ENCODE assay signal across 12 cellular contexts in the genomic region with DNA sequence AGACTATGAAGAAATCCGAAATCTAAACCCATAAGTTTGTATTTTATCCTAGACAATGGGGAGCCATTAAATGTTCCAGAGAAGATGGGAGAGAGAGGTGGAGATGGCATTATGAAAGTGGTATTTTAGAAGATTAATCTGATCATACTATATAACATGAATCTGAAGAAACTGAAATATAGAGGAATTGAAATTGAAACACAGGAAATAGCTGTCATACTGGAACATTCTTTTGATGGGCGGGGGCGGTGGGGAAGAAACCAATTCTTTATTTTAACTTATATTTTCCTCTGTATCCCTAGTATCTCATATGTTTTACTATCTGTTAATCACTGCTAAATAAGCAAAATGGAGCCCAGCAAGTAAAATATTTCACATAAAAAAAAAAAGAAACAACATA. TPM values are rescaled to one million over a fixed set of nuclear protein-coding genes. Genes with fewer than 3 reads are reported as not detected.
DNase-seq lines count a peak whose midpoint lies in the region; ATAC-seq, FAIRE-seq and TF ChIP-seq lines count a peak whose summit lies in the region.
"Had no signal": no experiment of that assay in that cellular context is flagged by ENCODE, and none has a peak within 500 bp of the region (broad histone marks: within the 10 kb centered on the region; RNA-seq: fewer than 3 reads in every experiment).

No MANE protein-coding gene starts in this region.

- FAIRE-seq in HepG2 (lab: Jason Lieb, UNC) = no peak

- H3K4me1 ChIP-seq in mammary epithelial cell (ENCODE audit: insufficient read depth, low read length) (no peaks in the 10 kb centered on the region), HepG2 (ENCODE audit: insufficient read depth, low read length) (peaks cover 6% of the 10 kb centered on the region; the same call in 1 of the 2 replicates)

- BruUV-seq in mammary epithelial cell (replicated peaks; lab: Mats Ljungman, UMichigan) (no TSS peak), HepG2 (replicated peaks; lab: Mats Ljungman, UMichigan) (no TSS peak)

- POLR2A ChIA-PET in RWPE1 (lab: Yijun Ruan, JAX; ENCODE audit: low non-redundant PET) = no interaction called here
- POLR2A ChIA-PET in HepG2 (lab: Yijun Ruan, JAX) = no interaction called here

- peak overlapping the region; percentile 61 for H3K4me3 Mint-ChIP-seq in stimulated activated memory B cell treated with anti-CD40 and anti-IgM and Interleukin-4, amounts not matched to agents 10 μg/mL and 1 μg/mL and 100 μg/mL, for 72 hours

- H3K27me3 ChIP-seq in mammary epithelial cell (ENCODE audit: insufficient read depth, low read length) (no peaks in the 10 kb centered on the region), HepG2 (ENCODE audit: control insufficient read depth in 1 of 2, insufficient read depth in 2 of 2, low read length in 2 of 2) (no peaks in the 10 kb centered on the region)
- H3K27me3 ChIP-seq: right atrium auricular region had no signal

- DNase-seq in activated CD4-positive, CD25-positive, alpha-beta regulatory T cell (lab: John Stamatoyannopoulos, UW) = no peak
- DNase-seq in RWPE1 (ENCODE audit: low spot score) (no peak), mammary epithelial cell (no peak), HepG2 (ENCODE audit: low spot score) (no peak), cortex of kidney (lab: John Stamatoyannopoulos, UW) (no peak)
- DNase-seq: 8988T, left ventricle myocardium superior, NCI-H2107 had no signal

- no peak for TF ChIP-seq EP300 in HepG2 (IDR thresholded peaks at IDR 0.05; ENCODE audit: low read depth in 2 of 2, low read length in 2 of 2)
- TF ChIP-seq EP300 in HepG2 (CRISPR knock-in tag; IDR thresholded peaks at IDR 0.05; ENCODE audit: borderline replicate concordance) = no peak

- peak overlapping the region; percentile 5 for H3K4me2 ChIP-seq in mammary epithelial cell (ENCODE audit: insufficient read depth, low read depth, low read length)
- no peak overlapping the region for H3K4me2 ChIP-seq in HepG2 (ENCODE audit: low read depth, low read length)

- dilution Hi-C loops in mammary epithelial cell (cut with HindIII; ENCODE audit: low sequenced_read_pairs) = no loop called here

- no peaks in the 10 kb centered on the region for H3K9me3 Mint-ChIP-seq in stimulated activated memory B cell treated with anti-CD40 and anti-IgM and Interleukin-4, amounts not matched to agents 10 μg/mL and 1 μg/mL and 100 μg/mL, for 72 hours

- H4K20me1 ChIP-seq in mammary epithelial cell (ENCODE audit: insufficient read depth, low read length) (no peaks in the 10 kb centered on the region), HepG2 (ENCODE audit: insufficient read depth, low read length) (no peaks in the 10 kb centered on the region)

- no peak for TF ChIP-seq CTCF in RWPE1 (conservative IDR thresholded peaks at IDR 0.05; ENCODE audit: low read depth)
- TF ChIP-seq CTCF in mammary epithelial cell (conservative IDR thresholded peaks at IDR 0.05 in 1 of 2, IDR thresholded peaks at IDR 0.05 in 1 of 2; ENCODE audit: extremely low read depth in 1 of 2, insufficient read depth in 1 of 2, low read depth in 1 of 2, low read length in 2 of 2) = no peak
- no peak for TF ChIP-seq CTCF in HepG2 (CRISPR knock-in tag; IDR thresholded peaks at IDR 0.05)

- no peak for TF ChIP-seq RAD21 in HepG2 (CRISPR knock-in tag; IDR thresholded peaks at IDR 0.05)

- 97% methylated on average over 3 of the region's 3 CpGs for WGBS in mammary epithelial cell (ENCODE audit: low coverage, missing lambda C conversion rate)
- WGBS in HepG2 (ENCODE audit: low lambda C conversion rate) = 97% methylated on average over 3 of the region's 3 CpGs

- in situ Hi-C loops in mammary epithelial cell (cut with MboI; ENCODE audit: low sequenced_read_pairs in 2 of 2) = no loop called here
- in situ Hi-C loops in HepG2 (cut with HindIII; ENCODE audit: extremely low pct_ligation_motif_present, low pct_unique_long_range_greater_than_20kb) = no loop called here

- ATAC-seq in activated CD4-positive, CD25-positive, alpha-beta regulatory T cell treated with anti-CD3 and anti-CD28 coated beads, Interleukin-2, amount 50 U/mL, for 24 hours = peak; percentile 43 to 50
- ATAC-seq in stimulated activated memory B cell treated with anti-CD40 and anti-IgM and Interleukin-4, amounts not matched to agents 10 μg/mL and 1 μg/mL and 100 μg/mL, for 72 hours = peak; percentile 59
- no peak for ATAC-seq in HepG2
- no peak for ATAC-seq in GM19035 (IDR thresholded peaks at IDR 0.05; ENCODE audit: unreplicated experiment)
- ATAC-seq: left ventricle myocardium superior had no signal

- intact Hi-C loops in mammary epithelial cell (cut with micrococcal nuclease) (no loop called here), HepG2 (cut with micrococcal nuclease; ENCODE audit: unreplicated experiment) (no loop called here)

- H3K4me3 ChIP-seq in mammary epithelial cell (replicated peaks in 1 of 3; ENCODE audit: insufficient read depth in 1 of 3, low read depth in 2 of 3, low read length in 3 of 3) (no peak overlapping the region), HepG2 (replicated peaks in 1 of 3; ENCODE audit: insufficient read depth in 1 of 3, low read depth in 2 of 3, low read length in 3 of 3) (no peak overlapping the region)
- H3K4me3 ChIP-seq: right atrium auricular region had no signal

- no peaks in the 10 kb centered on the region for H3K27me3 Mint-ChIP-seq in stimulated activated memory B cell treated with anti-CD40 and anti-IgM and Interleukin-4, amounts not matched to agents 10 μg/mL and 1 μg/mL and 100 μg/mL, for 72 hours

- H3K27ac ChIP-seq in RWPE1 = peak overlapping the region; percentile 69
- H3K27ac ChIP-seq in mammary epithelial cell (ENCODE audit: insufficient read depth, low read depth, low read length) = no peak overlapping the region
- H3K27ac ChIP-seq in HepG2 (ENCODE audit: extremely low read length, insufficient read depth, low read length) = no peak overlapping the region
- H3K27ac ChIP-seq: right atrium auricular region had no signal

- H3K9ac ChIP-seq in mammary epithelial cell (ENCODE audit: insufficient read depth, low read length) = no peak overlapping the region
- H3K9ac ChIP-seq in HepG2 (ENCODE audit: insufficient read depth, low read depth, low read length) = no peak overlapping the region

- TF ChIP-seq POLR2A in HepG2 (IDR thresholded peaks at IDR 0.05; ENCODE audit: insufficient read depth in 1 of 2, low read depth in 2 of 2, low read length in 2 of 2) = no peak

- H3K27ac Mint-ChIP-seq in stimulated activated memory B cell treated with anti-CD40 and anti-IgM and Interleukin-4, amounts not matched to agents 10 μg/mL and 1 μg/mL and 100 μg/mL, for 72 hours = peak overlapping the region; percentile 90

- H3K79me2 ChIP-seq in mammary epithelial cell (ENCODE audit: insufficient read depth, low read length) (no peaks in the 10 kb centered on the region), HepG2 (ENCODE audit: insufficient read depth, low read length) (no peaks in the 10 kb centered on the region)

- peaks cover 80% of the 10 kb centered on the region for H3K4me1 Mint-ChIP-seq in stimulated activated memory B cell treated with anti-CD40 and anti-IgM and Interleukin-4, amounts not matched to agents 10 μg/mL and 1 μg/mL and 100 μg/mL, for 72 hours

- no peaks in the 10 kb centered on the region for H3K36me3 Mint-ChIP-seq in stimulated activated memory B cell treated with anti-CD40 and anti-IgM and Interleukin-4, amounts not matched to agents 10 μg/mL and 1 μg/mL and 100 μg/mL, for 72 hours

- H3K36me3 ChIP-seq in mammary epithelial cell (ENCODE audit: insufficient read depth, low read length) (no peaks in the 10 kb centered on the region), HepG2 (replicated peaks in 1 of 2; ENCODE audit: control insufficient read depth in 1 of 2, insufficient read depth in 2 of 2, low read length in 2 of 2) (no peaks in the 10 kb centered on the region; a peak in 1 of 5 replicates)
- H3K36me3 ChIP-seq: right atrium auricular region had no signal

- CTCF ChIA-PET in RWPE1 (lab: Yijun Ruan, JAX) = interaction anchor here (0.5 to 0.6 kb wide), 3 partner anchors 8 to 404 kb away, joined by 4 to 5 read pairs (median 4); no protein-coding TSS in a partner anchor
- CTCF ChIA-PET in mammary epithelial cell (lab: Charles Lee; ENCODE audit: low non-redundant PET) = no interaction called here
- CTCF ChIA-PET in HepG2 (lab: Yijun Ruan, JAX; ENCODE audit: low intra/inter-chr PET ratio, low total read pairs) = no interaction called here

- H3K9me3 ChIP-seq in mammary epithelial cell (replicated peaks; ENCODE audit: insufficient read depth, low read length) (no peaks in the 10 kb centered on the region), HepG2 (ENCODE audit: low read length) (no peaks in the 10 kb centered on the region)
- H3K9me3 ChIP-seq: right atrium auricular region had no signal

- H2AFZ ChIP-seq in mammary epithelial cell (ENCODE audit: low read depth, low read length) (peak overlapping the region; percentile 9), HepG2 (ENCODE audit: low read length) (no peak overlapping the region)

TF ChIP-seq in HepG2, 621 proteins besides CTCF, POLR2A, EP300 and RAD21 (continues in another document):
- no peak for TF ChIP-seq YY1 (IDR thresholded peaks at IDR 0.05; ENCODE audit: insufficient read depth, insufficient replicate concordance, low read depth, low read length)

RNA-seq across cellular contexts. Expression of a gene that starts 27.0 kb away (rescaled TPM):
- total RNA-seq in mammary epithelial cell = 10 to 100 TPM in 1 of 2 donors, 1 to 10 TPM in 1; 4.6 to 17.0 TPM
- polyA plus RNA-seq in mammary epithelial cell = 4.0 TPM
- 18.6 TPM for polyA minus RNA-seq in mammary epithelial cell
- 32.4 and 42.4 TPM in 2 replicates for total RNA-seq in HepG2 (2016; rRNA removed; fragmentation: Illumina TruSeq; extraction: Trizol)
- 21.8 and 24.1 TPM in 2 replicates for total RNA-seq in HepG2 (2016; cell fraction: cytosol; rRNA removed; fragmentation: Illumina TruSeq; extraction: Trizol; ENCODE audit: low read depth)
- 31.8 and 34.4 TPM in 2 replicates for total RNA-seq in HepG2 (2016; cell fraction: insoluble cytoplasmic fraction; rRNA removed; fragmentation: Illumina TruSeq; extraction: Trizol)
- total RNA-seq in HepG2 (2016; cell fraction: membrane; rRNA removed; fragmentation: Illumina TruSeq; extraction: Trizol) = 34.0 and 40.7 TPM in 2 replicates
- total RNA-seq in HepG2 (2016; cell fraction: nucleus; rRNA removed; fragmentation: Illumina TruSeq; extraction: Trizol) = 56.5 and 60.0 TPM in 2 replicates
- polyA plus RNA-seq in HepG2 (2011; rRNA removed) = 64.7 and 70.2 TPM in 2 replicates
- 47.5 and 57.5 TPM in 2 replicates for polyA plus RNA-seq in HepG2 (2011; cell fraction: cytosol; rRNA removed)
- 59.1 and 68.8 TPM in 2 replicates for polyA plus RNA-seq in HepG2 (2011; cell fraction: nucleus; rRNA removed)
- polyA plus RNA-seq in HepG2 (2012) = 75.4 and 83.5 TPM in 2 replicates
- polyA plus RNA-seq in HepG2 (2016; cell fraction: cytosol; fragmentation: Illumina TruSeq; extraction: Trizol; ENCODE audit: low read depth) = 12.3 and 14.4 TPM in 2 replicates
- polyA plus RNA-seq in HepG2 (2016; cell fraction: insoluble cytoplasmic fraction; fragmentation: Illumina TruSeq; extraction: Trizol; ENCODE audit: low read depth) = 34.1 and 37.2 TPM in 2 replicates
- 22.0 and 25.1 TPM in 2 replicates for polyA plus RNA-seq in HepG2 (2016; cell fraction: membrane; fragmentation: Illumina TruSeq; extraction: Trizol; ENCODE audit: low read depth)
- 26.9 and 29.4 TPM in 2 replicates for polyA plus RNA-seq in HepG2 (2016; cell fraction: nucleus; fragmentation: Illumina TruSeq; extraction: Trizol; ENCODE audit: insufficient read depth, low read depth)
- 33.5 and 214 TPM in 2 replicates for polyA minus RNA-seq in HepG2 (2011; rRNA and poly(A)+ RNA removed; ENCODE audit: low replicate concordance)
- polyA minus RNA-seq in HepG2 (2011; cell fraction: cytosol; rRNA and poly(A)+ RNA removed) = 84.8 and 100 TPM in 2 replicates
- polyA minus RNA-seq in HepG2 (2011; cell fraction: nucleus; rRNA and poly(A)+ RNA removed) = 187 and 226 TPM in 2 replicates

Comparison
In these comparisons a context has a peak if more than half of its experiments do, and no peak if none do; other contexts are left out.
1. ATAC-seq: peak in activated CD4-positive, CD25-positive, alpha-beta regulatory T cell treated with anti-CD3 and anti-CD28 coated beads, Interleukin-2, amount 50 U/mL, for 24 hours (2 of 2) and stimulated activated memory B cell treated with anti-CD40 and anti-IgM and Interleukin-4, amounts not matched to agents 10 μg/mL and 1 μg/mL and 100 μg/mL, for 72 hours (single experiment); none in HepG2 (single experiment) and GM19035 (single experiment).